Comparison of ENCODE assay signal across 16 cellular contexts in genomic region chr1:34771573-34771972, GRCh38. TPM values are rescaled to one million over a fixed set of nuclear protein-coding genes. Genes with fewer than 3 reads are reported as not detected.
"Had no signal": no experiment of that assay in that cellular context is flagged by ENCODE, and none has a peak within 500 bp of the region (broad histone marks: within the 10 kb centered on the region; RNA-seq: fewer than 3 reads in every experiment).

No MANE protein-coding gene starts in this region.

- H3K27me3 ChIP-seq: hepatocyte, thyroid gland had no signal

- H3K36me3 ChIP-seq: esophagus muscularis mucosa, prostate gland, thyroid gland had no signal

- H3K36me3 Mint-ChIP-seq: mesothelial cell of epicardium, type B pancreatic cell had no signal

- DNase-seq: effector memory CD4-positive, alpha-beta T cell; kidney glomerular epithelial cell; stimulated activated CD4-positive, alpha-beta T cell treated with anti-CD3 and anti-CD28 coated beads, Interleukin-2, amount 100 ng/mL, for 48 hours; stimulated activated naive CD4-positive, alpha-beta T cell treated with Interleukin-2 at 50 U/mL for 16 hours; thyroid gland had no signal

- H3K4me3 Mint-ChIP-seq: mesothelial cell of epicardium, nephron, type B pancreatic cell had no signal

- ATAC-seq: sciatic nerve had no signal

- H3K9me3 ChIP-seq: esophagus muscularis mucosa, prostate gland, thyroid gland had no signal

- H3K4me1 Mint-ChIP-seq: mesothelial cell of epicardium, nephron had no signal

- H3K4me3 ChIP-seq: esophagus muscularis mucosa, hepatocyte, prostate gland, thyroid gland had no signal

- H3K27ac ChIP-seq: esophagus muscularis mucosa, hepatocyte, parathyroid adenoma, prostate gland, thyroid gland had no signal

- H3K27ac Mint-ChIP-seq: mesothelial cell of epicardium, nephron, type B pancreatic cell had no signal

- H3K9me3 Mint-ChIP-seq: mesothelial cell of epicardium, nephron, type B pancreatic cell had no signal

- H3K4me1 ChIP-seq: esophagus muscularis mucosa, parathyroid adenoma, prostate gland, thyroid gland had no signal

RNA-seq across cellular contexts. Expression of gene GJB3, which starts 9.4 kb away (rescaled TPM):
- total RNA-seq: esophagus muscularis mucosa, fibroblast of villous mesenchyme, mesothelial cell of epicardium, occipital lobe, skeletal muscle tissue had no signal

RNA-seq across cellular contexts. Expression of gene GJB4, which starts 12.0 kb away (rescaled TPM):
- total RNA-seq: esophagus muscularis mucosa, fibroblast of villous mesenchyme, mesothelial cell of epicardium, occipital lobe, sciatic nerve, skeletal muscle tissue, thyroid gland had no signal

RNA-seq across cellular contexts. Expression of gene GJB5, which starts 16.7 kb away (rescaled TPM):
- total RNA-seq: esophagus muscularis mucosa, fibroblast of villous mesenchyme, occipital lobe, skeletal muscle tissue, thyroid gland had no signal

RNA-seq across cellular contexts. Expression of gene GJA4, which starts 21.2 kb away (rescaled TPM):
- total RNA-seq: fibroblast of villous mesenchyme, mesothelial cell of epicardium had no signal
